Comparison of ENCODE assay signal across 2 cellular contexts in the genomic region with DNA sequence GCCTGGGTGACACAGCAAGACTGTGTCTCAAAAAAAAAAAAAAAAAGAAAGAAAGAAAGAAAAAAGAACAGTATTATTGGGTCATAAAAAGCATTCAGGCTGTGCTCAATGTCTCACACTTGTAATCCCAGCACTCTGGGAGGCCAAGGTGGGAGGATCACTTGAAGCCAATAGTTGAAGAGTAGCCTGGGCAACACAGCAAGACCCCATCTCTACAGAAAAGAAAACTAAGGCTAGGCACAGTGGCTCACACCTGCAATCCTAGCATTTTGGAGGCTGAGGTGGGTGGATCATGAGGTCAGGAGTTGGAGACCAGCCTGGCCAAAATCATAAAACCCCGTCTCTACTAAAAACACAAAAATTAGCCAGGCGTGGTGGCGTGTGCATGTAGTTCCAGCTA. TPM values are rescaled to one million over a fixed set of nuclear protein-coding genes. Genes with fewer than 3 reads are reported as not detected.
"Had no signal": no experiment of that assay in that cellular context is flagged by ENCODE, and none has a peak within 500 bp of the region (broad histone marks: within the 10 kb centered on the region; RNA-seq: fewer than 3 reads in every experiment).

No MANE protein-coding gene starts in this region.

RNA-seq across cellular contexts. Expression of a gene that starts 12.6 kb away (rescaled TPM):
- total RNA-seq: G401, GM12878 had no signal
- polyA plus RNA-seq: GM12878 had no signal

RNA-seq across cellular contexts. Expression of a gene that starts 32.6 kb away (rescaled TPM):
- total RNA-seq: G401, GM12878 had no signal
- polyA plus RNA-seq: GM12878 had no signal

RNA-seq across cellular contexts. Expression of a gene that starts 34.5 kb away (rescaled TPM):
- total RNA-seq: GM12878 had no signal
- polyA plus RNA-seq: GM12878 had no signal

RNA-seq across cellular contexts. Expression of a gene that starts 38.0 kb away (rescaled TPM):
- total RNA-seq: GM12878 had no signal
- polyA plus RNA-seq: GM12878 had no signal
